33 cellular contexts compared by ENCODE assay signal in genomic region chr1:150479370-150479769, GRCh38. TPM values are rescaled to one million over a fixed set of nuclear protein-coding genes. Genes with fewer than 3 reads are reported as not detected.
"Had no signal": no experiment of that assay in that cellular context is flagged by ENCODE, and none has a peak within 500 bp of the region (broad histone marks: within the 10 kb centered on the region; RNA-seq: fewer than 3 reads in every experiment).

No MANE protein-coding gene starts in this region.

- H3K36me3 Mint-ChIP-seq: immature natural killer cell; memory B cell; natural killer cell treated with Interleukin-12 subunit alpha and Interleukin-12 subunit beta and Interleukin-15 and Interleukin-18, amount 100 ng/mL, for 72 hours; neural progenitor cell had no signal

- H3K27ac Mint-ChIP-seq: neural progenitor cell; stimulated activated effector memory CD8-positive, alpha-beta T cell treated with anti-CD3 and anti-CD28 coated beads, Interleukin-12 subunit alpha, Interleukin-12 subunit beta, amount 100 ng/mL, for 72 hours had no signal

- H3K4me1 ChIP-seq: neural progenitor cell, parathyroid adenoma, prostate gland, vagina had no signal

- H3K27me3 Mint-ChIP-seq: memory B cell; natural killer cell treated with Interleukin-12 subunit alpha and Interleukin-12 subunit beta and Interleukin-15 and Interleukin-18, amount 100 ng/mL, for 72 hours had no signal

- H3K27ac ChIP-seq: dorsolateral prefrontal cortex, esophagus muscularis mucosa, neural progenitor cell, parathyroid adenoma, prostate gland, right atrium auricular region, sigmoid colon, stomach, thyroid gland, vagina had no signal

- H3K9me3 Mint-ChIP-seq: immature natural killer cell; memory B cell; natural killer cell treated with Interleukin-12 subunit alpha and Interleukin-12 subunit beta and Interleukin-15 and Interleukin-18, amount 100 ng/mL, for 72 hours; neural progenitor cell; stimulated activated effector memory CD8-positive, alpha-beta T cell treated with anti-CD3 and anti-CD28 coated beads, Interleukin-12 subunit alpha, Interleukin-12 subunit beta, amount 100 ng/mL, for 72 hours had no signal

- H3K9me3 ChIP-seq: esophagus muscularis mucosa, heart right ventricle, prostate gland, right atrium auricular region, sigmoid colon, stomach, thyroid gland, vagina had no signal

- DNase-seq: dorsolateral prefrontal cortex; effector CD4-positive, alpha-beta T cell; foreskin melanocyte; glutamatergic neuron; heart right ventricle; hypothalamus; immature natural killer cell; islet precursor cell; kidney glomerular epithelial cell; left colon; left ventricle myocardium superior; stimulated activated CD4-positive, alpha-beta T cell treated with anti-CD3 and anti-CD28 coated beads, Interleukin-2, amount 100 ng/mL, for 24 hours; stimulated activated CD4-positive, alpha-beta T cell treated with anti-CD3 and anti-CD28 coated beads, Interleukin-4, amount 100 ng/mL, for 24 hours; stimulated activated naive CD4-positive, alpha-beta T cell treated with Interleukin-2 at 50 U/mL for 16 hours; stomach; thyroid gland; trophoblast cell had no signal

- H3K4me3 Mint-ChIP-seq: immature natural killer cell; memory B cell; natural killer cell treated with Interleukin-12 subunit alpha and Interleukin-12 subunit beta and Interleukin-15 and Interleukin-18, amount 100 ng/mL, for 72 hours; neural progenitor cell; stimulated activated effector memory CD8-positive, alpha-beta T cell treated with anti-CD3 and anti-CD28 coated beads, Interleukin-12 subunit alpha, Interleukin-12 subunit beta, amount 100 ng/mL, for 72 hours had no signal

- ATAC-seq: heart right ventricle; left colon; left ventricle myocardium superior; natural killer cell treated with Interleukin-12 subunit alpha and Interleukin-12 subunit beta and Interleukin-15 and Interleukin-18, amount 100 ng/mL, for 72 hours; stimulated activated effector memory CD8-positive, alpha-beta T cell treated with anti-CD3 and anti-CD28 coated beads, Interleukin-12 subunit alpha, Interleukin-12 subunit beta, amount 100 ng/mL, for 72 hours had no signal

- H3K4me1 Mint-ChIP-seq: immature natural killer cell, memory B cell had no signal

- H3K4me3 ChIP-seq: dorsolateral prefrontal cortex, esophagus muscularis mucosa, heart right ventricle, lung, neural progenitor cell, prostate gland, right atrium auricular region, sigmoid colon, stomach, thyroid gland, vagina had no signal

- H3K27me3 ChIP-seq: dorsolateral prefrontal cortex, esophagus muscularis mucosa, heart right ventricle, right atrium auricular region, sigmoid colon, stomach, thyroid gland, vagina had no signal

- H3K36me3 ChIP-seq: esophagus muscularis mucosa, neural progenitor cell, prostate gland, right atrium auricular region, sigmoid colon, stomach, thyroid gland, vagina had no signal

RNA-seq across cellular contexts. Expression of gene FALEC, which starts 36.2 kb away (rescaled TPM):
- total RNA-seq: esophagus muscularis mucosa; left colon; left ventricle myocardium superior; lung; mononuclear cell; natural killer cell treated with Interleukin-12 subunit alpha and Interleukin-12 subunit beta and Interleukin-15 and Interleukin-18, amount 100 ng/mL, for 72 hours; prostate gland; right atrium auricular region; sigmoid colon; skeletal muscle tissue; stomach; subcutaneous adipose tissue; temporal lobe; thyroid gland; ureter; vagina had no signal
